In the genomic region with DNA sequence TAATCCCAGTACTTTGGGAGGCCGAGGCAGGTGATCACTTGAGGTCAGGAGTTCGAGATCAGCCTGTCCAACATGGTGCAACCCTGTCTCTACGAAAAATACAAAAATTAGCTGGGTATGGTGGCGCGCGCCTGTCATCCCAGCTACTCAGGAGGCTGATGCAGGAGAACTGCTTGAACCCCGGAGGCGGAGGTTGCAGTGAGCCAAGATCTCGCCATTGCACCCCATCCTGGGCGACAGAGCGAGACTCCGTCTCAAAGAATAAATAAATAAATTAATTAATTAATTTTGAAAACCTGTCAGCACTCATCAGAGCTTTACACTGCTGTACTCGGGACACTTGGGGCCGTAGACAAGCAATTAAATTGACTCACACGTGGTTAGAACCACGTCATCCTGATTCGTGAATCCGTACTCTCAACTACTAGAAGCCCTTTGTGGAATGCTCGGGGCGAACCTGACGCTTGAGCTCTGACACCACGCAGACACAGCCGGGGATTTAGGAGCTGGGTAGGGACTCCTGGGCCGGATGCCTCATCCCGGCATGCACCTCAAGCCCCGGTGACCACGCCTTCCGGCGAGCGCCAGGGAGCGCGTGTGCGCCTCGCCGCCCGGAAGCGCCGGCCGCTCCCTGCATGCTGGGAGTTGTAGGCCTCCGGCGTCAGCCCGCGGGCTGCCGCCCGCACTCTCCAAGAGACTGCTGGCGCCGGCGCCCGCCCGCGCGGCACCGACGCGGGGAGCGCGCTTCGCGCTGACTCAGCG, we compare ENCODE assay signal across 8 cellular contexts. TPM values are rescaled to one million over a fixed set of nuclear protein-coding genes. Genes with fewer than 3 reads are reported as not detected.
DNase-seq lines count a peak whose midpoint lies in the region; ATAC-seq and TF ChIP-seq lines count a peak whose summit lies in the region.

A gene with protein sequence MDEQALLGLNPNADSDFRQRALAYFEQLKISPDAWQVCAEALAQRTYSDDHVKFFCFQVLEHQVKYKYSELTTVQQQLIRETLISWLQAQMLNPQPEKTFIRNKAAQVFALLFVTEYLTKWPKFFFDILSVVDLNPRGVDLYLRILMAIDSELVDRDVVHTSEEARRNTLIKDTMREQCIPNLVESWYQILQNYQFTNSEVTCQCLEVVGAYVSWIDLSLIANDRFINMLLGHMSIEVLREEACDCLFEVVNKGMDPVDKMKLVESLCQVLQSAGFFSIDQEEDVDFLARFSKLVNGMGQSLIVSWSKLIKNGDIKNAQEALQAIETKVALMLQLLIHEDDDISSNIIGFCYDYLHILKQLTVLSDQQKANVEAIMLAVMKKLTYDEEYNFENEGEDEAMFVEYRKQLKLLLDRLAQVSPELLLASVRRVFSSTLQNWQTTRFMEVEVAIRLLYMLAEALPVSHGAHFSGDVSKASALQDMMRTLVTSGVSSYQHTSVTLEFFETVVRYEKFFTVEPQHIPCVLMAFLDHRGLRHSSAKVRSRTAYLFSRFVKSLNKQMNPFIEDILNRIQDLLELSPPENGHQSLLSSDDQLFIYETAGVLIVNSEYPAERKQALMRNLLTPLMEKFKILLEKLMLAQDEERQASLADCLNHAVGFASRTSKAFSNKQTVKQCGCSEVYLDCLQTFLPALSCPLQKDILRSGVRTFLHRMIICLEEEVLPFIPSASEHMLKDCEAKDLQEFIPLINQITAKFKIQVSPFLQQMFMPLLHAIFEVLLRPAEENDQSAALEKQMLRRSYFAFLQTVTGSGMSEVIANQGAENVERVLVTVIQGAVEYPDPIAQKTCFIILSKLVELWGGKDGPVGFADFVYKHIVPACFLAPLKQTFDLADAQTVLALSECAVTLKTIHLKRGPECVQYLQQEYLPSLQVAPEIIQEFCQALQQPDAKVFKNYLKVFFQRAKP (plus strand): TSS at position 685 of the 762 bp plus-strand sequence. CDS start 5,644 bp downstream, outside the sequence.

- H4K20me1 ChIP-seq in KMS-11 (ENCODE audit: insufficient read depth), result peaks cover 12% of the 10 kb centered on the region; the same call in 1 of the 2 replicates

- H3K4me1 Mint-ChIP-seq in activated T-cell treated with anti-CD3 and anti-CD28 coated beads, Interleukin-2, amount 50 U/mL, for 72 hours (ENCODE audit: low read depth), result peaks cover 45% of the 10 kb centered on the region

- BruUV-seq in Panc1 (replicated peaks; lab: Mats Ljungman, UMichigan), result TSS peak; percentile 98

- intact Hi-C loops in Panc1 (cut with micrococcal nuclease; ENCODE audit: unreplicated experiment) (no loop called here), esophagus muscularis mucosa (cut with DNase I) (no loop called here)

- H3K9me3 Mint-ChIP-seq in activated T-cell treated with anti-CD3 and anti-CD28 coated beads, Interleukin-2, amount 50 U/mL, for 72 hours, result no peaks in the 10 kb centered on the region

- peak within 1 kb of the TSS; percentile 100 for H3K9ac ChIP-seq in KMS-11

- H3K36me3 Mint-ChIP-seq in activated T-cell treated with anti-CD3 and anti-CD28 coated beads, Interleukin-2, amount 50 U/mL, for 72 hours (ENCODE audit: insufficient read depth in 2 of 2), result peaks cover 9 to 21% of the 10 kb centered on the region in 2 donors

- TF ChIP-seq CTCF in KMS-11 (conservative IDR thresholded peaks at IDR 0.05; ENCODE audit: low read depth, low read length) (no peak), Panc1 (IDR thresholded peaks at IDR 0.05) (no peak), esophagus muscularis mucosa (IDR thresholded peaks at IDR 0.05) (no peak)

- peak within 1 kb of the TSS; percentile 99 for H3K27ac ChIP-seq in KMS-11
- peak within 1 kb of the TSS; percentile 98 for H3K27ac ChIP-seq in Panc1 (ENCODE audit: low read length)
- H3K27ac ChIP-seq in esophagus muscularis mucosa (replicated peaks in 1 of 4), result peak within 1 kb of the TSS; percentile 98 to 99 (median 98)
- H3K27ac ChIP-seq in muscle layer of duodenum (ENCODE audit: low read length), result peak within 1 kb of the TSS; percentile 90

- H3K36me3 ChIP-seq in KMS-11 (ENCODE audit: insufficient read depth) (no peaks in the 10 kb centered on the region), Panc1 (ENCODE audit: control insufficient read depth, insufficient read depth, low read length) (peaks cover 2% of the 10 kb centered on the region; the same call in 1 of the 2 replicates), esophagus muscularis mucosa (no peaks in the 10 kb centered on the region), muscle layer of duodenum (ENCODE audit: control insufficient read depth in 1 of 2, insufficient read depth in 2 of 2, low read length in 2 of 2) (peaks cover 0 to 5% of the 10 kb centered on the region in 2 donors)

- no peak for TF ChIP-seq POLR2A in esophagus muscularis mucosa (IDR thresholded peaks at IDR 0.05; ENCODE audit: low read depth)

- in situ Hi-C loops in Panc1 (cut with HindIII; ENCODE audit: low pct_unique_long_range_greater_than_20kb, low sequenced_read_pairs), result no loop called here

- H3K79me2 ChIP-seq in KMS-11 (ENCODE audit: insufficient read depth, low read depth), result peaks cover 47% of the 10 kb centered on the region

- ATAC-seq in GM21786 (IDR thresholded peaks at IDR 0.05; ENCODE audit: unreplicated experiment) (peak; percentile 93), Panc1 (peak; percentile 97)
- ATAC-seq in activated T-cell treated with anti-CD3 and anti-CD28 coated beads, Interleukin-2, amount 50 U/mL, for 72 hours (replicated peaks in 1 of 2), result peak; percentile 90 to 92

- CTCF ChIA-PET in Panc1 (lab: Charles Lee), result no interaction called here

- H3K4me3 ChIP-seq in KMS-11 (IDR thresholded peaks at IDR 0.05; ENCODE audit: insufficient read depth, low read depth, low read length) (peak within 1 kb of the TSS; percentile 73), Panc1 (ENCODE audit: low read depth in 2 of 2, low read length in 2 of 2) (peak within 1 kb of the TSS; percentile 89 to 97), esophagus muscularis mucosa (peak within 1 kb of the TSS; percentile 76 to 100 (median 94)), muscle layer of duodenum (ENCODE audit: low read depth in 1 of 2, low read length in 2 of 2) (peak within 1 kb of the TSS; percentile 84 to 92)

- H3K4me1 ChIP-seq in KMS-11 (ENCODE audit: low read depth, poor library complexity, severe bottlenecking) (peaks cover 41% of the 10 kb centered on the region), Panc1 (ENCODE audit: control insufficient read depth, insufficient read depth, low read length) (peaks cover 7% of the 10 kb centered on the region; the same call in 1 of the 2 replicates), esophagus muscularis mucosa (peaks cover 10 to 21% (median 20%) of the 10 kb centered on the region in 4 donors), muscle layer of duodenum (ENCODE audit: control insufficient read depth in 1 of 2, insufficient read depth in 2 of 2, low read length in 2 of 2) (peaks cover 0 to 8% of the 10 kb centered on the region in 2 donors)

- no peak for TF ChIP-seq EP300 in esophagus muscularis mucosa (IDR thresholded peaks at IDR 0.05)

- peak within 1 kb of the TSS; percentile 99 for H3K4me3 Mint-ChIP-seq in activated T-cell treated with anti-CD3 and anti-CD28 coated beads, Interleukin-2, amount 50 U/mL, for 72 hours

- no peaks in the 10 kb centered on the region for H3K27me3 Mint-ChIP-seq in activated T-cell treated with anti-CD3 and anti-CD28 coated beads, Interleukin-2, amount 50 U/mL, for 72 hours (ENCODE audit: low read depth)

- peak within 1 kb of the TSS; percentile 100 for H3K27ac Mint-ChIP-seq in activated T-cell treated with anti-CD3 and anti-CD28 coated beads, Interleukin-2, amount 50 U/mL, for 72 hours

- H3K9me3 ChIP-seq in Panc1 (ENCODE audit: control insufficient read depth, insufficient read depth, low read depth, low read length) (no peaks in the 10 kb centered on the region), esophagus muscularis mucosa (no peaks in the 10 kb centered on the region), muscle layer of duodenum (ENCODE audit: control insufficient read depth in 1 of 2, low read length in 2 of 2) (no peaks in the 10 kb centered on the region)

- 26% methylated on average over 25 of the region's 60 CpGs for WGBS in esophagus muscularis mucosa

- H3K27me3 ChIP-seq in KMS-11 (ENCODE audit: insufficient read depth, low read depth) (no peaks in the 10 kb centered on the region), Panc1 (ENCODE audit: control insufficient read depth, insufficient read depth, low read length) (no peaks in the 10 kb centered on the region), esophagus muscularis mucosa (no peaks in the 10 kb centered on the region), muscle layer of duodenum (ENCODE audit: low read depth, low read length) (no peaks in the 10 kb centered on the region)

- H3K4me2 ChIP-seq in KMS-11, result peak within 1 kb of the TSS; percentile 52

- peak within 1 kb of the TSS; percentile 80 for H2AFZ ChIP-seq in KMS-11 (ENCODE audit: low read depth)

- DNase-seq in DMS79 treated with DMSO at 0.1 percent for 48 hours (lab: John Stamatoyannopoulos, UW) (peak; percentile 59), Panc1 (ENCODE audit: low read depth, low spot score) (peak; percentile 82), esophagus muscularis mucosa (ENCODE audit: extremely low spot score) (peak; percentile 97)
- DNase-seq in activated T-cell treated with anti-CD3 and anti-CD28 coated beads, Interleukin-2, amount 50 U/mL, for 72 hours, result peak; percentile 93 to 94
- peak; percentile 90 to 94 for DNase-seq in stimulated activated CD8-positive, alpha-beta memory T cell treated with anti-CD3 and anti-CD28 coated beads, Interleukin-7, amount 100 ng/mL, for 48 hours (ENCODE audit: extremely low read depth in 1 of 2, low read depth in 1 of 2)

- POLR2A ChIA-PET in Panc1 (lab: Charles Lee), result interaction anchor here (0.5 to 0.7 kb wide), 3 partner anchors 11 to 1755 kb away, joined by 3 to 12 read pairs (median 4); no protein-coding TSS in a partner anchor

RNA-seq across cellular contexts. Expression of the gene that starts here (rescaled TPM):
- total RNA-seq in Panc1 (2021; ENCODE audit: unreplicated experiment), result 155 TPM
- polyA plus RNA-seq in Panc1 (2012; ENCODE audit: insufficient read length), result 69.3 TPM
- total RNA-seq in activated T-cell treated with anti-CD3 and anti-CD28 coated beads, Interleukin-2, amount 50 U/mL, for 72 hours, result 100 to 1,000 TPM; 284 to 325 TPM
- 10 to 100 TPM; 24.5 to 27.6 (median 26.8) TPM for total RNA-seq in esophagus muscularis mucosa

Comparison
In these comparisons a context has a peak if more than half of its experiments do, and no peak if none do; other contexts are left out.
1. Peak in every context shown above with its lines: DNase-seq, ATAC-seq, H3K4me3 ChIP-seq and H3K27ac ChIP-seq.